Comparison of ENCODE assay signal across 15 cellular contexts in the genomic region with DNA sequence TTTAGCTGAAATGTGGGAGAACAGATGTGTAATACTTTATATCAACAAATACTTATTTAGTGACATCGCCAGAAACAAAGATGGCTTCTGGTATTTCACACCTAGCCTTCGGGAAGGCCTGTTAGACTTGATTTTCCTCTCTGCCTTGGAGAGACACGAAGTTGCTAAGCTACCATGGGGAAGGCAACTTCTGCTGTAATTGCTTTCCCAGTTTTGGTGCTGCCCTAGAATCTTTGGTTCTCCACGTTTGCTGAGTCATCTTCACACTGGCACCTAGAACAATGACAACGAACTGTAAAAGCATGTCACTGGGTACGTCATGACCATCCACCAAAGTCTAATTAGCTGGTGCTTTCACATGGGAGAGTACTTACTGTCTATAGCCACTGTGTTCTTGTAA. TPM values are rescaled to one million over a fixed set of nuclear protein-coding genes. Genes with fewer than 3 reads are reported as not detected.
DNase-seq lines count a peak whose midpoint lies in the region; ATAC-seq, FAIRE-seq and TF ChIP-seq lines count a peak whose summit lies in the region.
"Had no signal": no experiment of that assay in that cellular context is flagged by ENCODE, and none has a peak within 500 bp of the region (broad histone marks: within the 10 kb centered on the region; RNA-seq: fewer than 3 reads in every experiment).

No MANE protein-coding gene starts in this region.

- no peak overlapping the region for H3K4me3 ChIP-seq in Caco-2 (ENCODE audit: low read depth, low read length)
- no peak overlapping the region for H3K4me3 ChIP-seq in cardiac fibroblast (replicated peaks in 1 of 2; ENCODE audit: low read depth in 2 of 2, low read length in 2 of 2)
- no peak overlapping the region for H3K4me3 ChIP-seq in mesendoderm (ENCODE audit: low read length)
- no peak overlapping the region for H3K4me3 ChIP-seq in WERI-Rb-1 (ENCODE audit: low read depth, low read length)
- H3K4me3 ChIP-seq: adrenal gland, heart right ventricle had no signal

- CTCF ChIA-PET in Caco-2 (lab: Charles Lee) = interaction anchor here (0.6 kb wide), 1 partner anchor 63 kb away, joined by 3 read pairs; no protein-coding TSS in a partner anchor

- H3K4me1 ChIP-seq in Caco-2 = peaks cover 52% of the 10 kb centered on the region
- H3K4me1 ChIP-seq in mesendoderm (ENCODE audit: control insufficient read depth, low read depth, low read length) = peaks cover 11% of the 10 kb centered on the region
- H3K4me1 ChIP-seq: adrenal gland had no signal

- H3K4me1 Mint-ChIP-seq in Caco-2 (ENCODE audit: low read depth, unreplicated experiment) = peaks cover 32% of the 10 kb centered on the region

- H3K36me3 ChIP-seq in Caco-2 (ENCODE audit: control insufficient read depth, insufficient read depth, low read length) (no peaks in the 10 kb centered on the region), mesendoderm (ENCODE audit: control insufficient read depth, insufficient read depth, low read length) (no peaks in the 10 kb centered on the region), WERI-Rb-1 (no peaks in the 10 kb centered on the region)
- H3K36me3 ChIP-seq: adrenal gland, heart right ventricle had no signal

- H3K27me3 Mint-ChIP-seq in Caco-2 (ENCODE audit: insufficient read depth, unreplicated experiment) = no peaks in the 10 kb centered on the region

- H4K5ac ChIP-seq in mesendoderm (ENCODE audit: low read length) = no peak overlapping the region

- no peaks in the 10 kb centered on the region for H3K79me2 ChIP-seq in mesendoderm (ENCODE audit: control insufficient read depth, insufficient read depth, low read length)

- POLR2A ChIA-PET in Caco-2 (lab: Charles Lee) = interaction anchor here (0.6 kb wide), 1 partner anchor 20 kb away, joined by 3 read pairs; no protein-coding TSS in a partner anchor

- H2AK5ac ChIP-seq in mesendoderm (ENCODE audit: low read length) = no peak overlapping the region

- no peak overlapping the region for H3K4me3 Mint-ChIP-seq in Caco-2 (ENCODE audit: unreplicated experiment)

- TF ChIP-seq CTCF in Caco-2 (IDR thresholded peaks at IDR 0.05; ENCODE audit: insufficient read depth in 1 of 2, low read depth in 1 of 2, low read length in 1 of 2, severe bottlenecking in 1 of 2, unreplicated experiment in 1 of 2) (no peak), cardiac fibroblast (IDR thresholded peaks at IDR 0.05; ENCODE audit: low read depth, low read length) (no peak), WERI-Rb-1 (IDR thresholded peaks at IDR 0.05; ENCODE audit: low read depth, low read length) (no peak), D721Med (IDR thresholded peaks at IDR 0.05; ENCODE audit: insufficient read depth, missing control alignments) (no peak)

- intact Hi-C loops in Caco-2 (cut with micrococcal nuclease; ENCODE audit: unreplicated experiment) = no loop called here

- H3K9me3 ChIP-seq in Caco-2 = peaks cover 8% of the 10 kb centered on the region; the same call in 1 of the 2 replicates
- H3K9me3 ChIP-seq in WERI-Rb-1 (ENCODE audit: severe bottlenecking) = no peaks in the 10 kb centered on the region
- H3K9me3 ChIP-seq: adrenal gland, heart right ventricle had no signal

- no TSS peak for BruUV-seq in Caco-2 (replicated peaks; lab: Mats Ljungman, UMichigan)

- H3K27me3 ChIP-seq in Caco-2 (replicated peaks; ENCODE audit: control insufficient read depth, insufficient read depth, low read length) (no peaks in the 10 kb centered on the region), mesendoderm (ENCODE audit: insufficient read depth, low read length, poor library complexity) (no peaks in the 10 kb centered on the region), WERI-Rb-1 (ENCODE audit: insufficient read depth, low read depth, severe bottlenecking) (no peaks in the 10 kb centered on the region)
- H3K27me3 ChIP-seq: adrenal gland, heart right ventricle had no signal

- H3K4me2 ChIP-seq in mesendoderm (ENCODE audit: low read length) = no peak overlapping the region

- no peak overlapping the region for H3K23ac ChIP-seq in mesendoderm (ENCODE audit: low read length)

- no peak overlapping the region for H2BK5ac ChIP-seq in mesendoderm (ENCODE audit: low read length)

- no peak for FAIRE-seq in D721Med (lab: Jason Lieb, UNC)

- no peak overlapping the region for H4K8ac ChIP-seq in mesendoderm (ENCODE audit: low read depth, low read length)

- no peak overlapping the region for H2BK120ac ChIP-seq in mesendoderm (ENCODE audit: low read depth, low read length)

- H3K27ac Mint-ChIP-seq in Caco-2 (ENCODE audit: unreplicated experiment) = peak overlapping the region; percentile 71

- H3K56ac ChIP-seq in mesendoderm (ENCODE audit: low read length) = peak overlapping the region; percentile 46

- peaks cover 24% of the 10 kb centered on the region for H3K36me3 Mint-ChIP-seq in Caco-2 (ENCODE audit: insufficient read depth, unreplicated experiment)

- H3K4ac ChIP-seq in mesendoderm (ENCODE audit: low read depth, low read length) = no peak overlapping the region

- WGBS in mesendoderm (ENCODE audit: extremely low coverage, insufficient coverage, low lambda C conversion rate) = no CpG with 5 or more reads among the region's 6 CpGs

- no peak for TF ChIP-seq RAD21 in Ishikawa (IDR thresholded peaks at IDR 0.05; ENCODE audit: low read depth)

- H3K9ac ChIP-seq in mesendoderm (ENCODE audit: low read length) = no peak overlapping the region

- H3K79me1 ChIP-seq in mesendoderm (ENCODE audit: low read length) = no peaks in the 10 kb centered on the region

- ATAC-seq in GM21717 (IDR thresholded peaks at IDR 0.05; ENCODE audit: unreplicated experiment) = no peak
- ATAC-seq: activated CD4-positive, CD25-positive, alpha-beta regulatory T cell treated with anti-CD3 and anti-CD28 coated beads, Interleukin-2, amount 50 U/mL, for 24 hours; heart right ventricle had no signal

- H3K18ac ChIP-seq in mesendoderm (ENCODE audit: low read length) = peak overlapping the region; percentile 51

- peaks cover 7% of the 10 kb centered on the region for H3K9me3 Mint-ChIP-seq in Caco-2 (ENCODE audit: unreplicated experiment)

- TF ChIP-seq EP300 in Ishikawa (IDR thresholded peaks at IDR 0.05; ENCODE audit: borderline replicate concordance) = no peak

- DNase-seq in Caco-2 (peak; percentile 54 to 58), cardiac fibroblast (ENCODE audit: low read depth in 2 of 2) (peak; percentile 15 to 58), mesendoderm (peak; percentile 99), WERI-Rb-1 (no peak), D721Med (ENCODE audit: insufficient read length, low spot score) (no peak)
- DNase-seq in activated T-cell treated with anti-CD3 and anti-CD28 coated beads, Interleukin-2, amount 50 U/mL, for 48 hours = no peak
- DNase-seq: adrenal gland; C1 segment of cervical spinal cord; heart right ventricle; NCI-H526; stimulated activated CD4-positive, alpha-beta T cell treated with anti-CD3 and anti-CD28 coated beads, Interleukin-2, amount 100 ng/mL, for 24 hours; stimulated activated naive CD4-positive, alpha-beta T cell had no signal

- H3K27ac ChIP-seq in mesendoderm (ENCODE audit: low read depth, low read length) = no peak overlapping the region
- H3K27ac ChIP-seq in WERI-Rb-1 = no peak overlapping the region
- H3K27ac ChIP-seq: adrenal gland, heart right ventricle had no signal

- H2BK15ac ChIP-seq in mesendoderm (replicated peaks; ENCODE audit: low read depth) = no peak overlapping the region

TF ChIP-seq in Ishikawa, 13 proteins besides CTCF, POLR2A, EP300 and RAD21:
- TF ChIP-seq YY1 (IDR thresholded peaks at IDR 0.05; ENCODE audit: low read depth) = peak; percentile 71
- 0 out of 2 replicates have a peak, but pooled peaks have one; percentile 30 for TF ChIP-seq TEAD4 (IDR thresholded peaks at IDR 0.05)
- TF ChIP-seq CREB1 (IDR thresholded peaks at IDR 0.05; ENCODE audit: low read depth) = peak; percentile 42; the same call in 1 of the 2 replicates
- TF ChIP-seq, protein P1, sequence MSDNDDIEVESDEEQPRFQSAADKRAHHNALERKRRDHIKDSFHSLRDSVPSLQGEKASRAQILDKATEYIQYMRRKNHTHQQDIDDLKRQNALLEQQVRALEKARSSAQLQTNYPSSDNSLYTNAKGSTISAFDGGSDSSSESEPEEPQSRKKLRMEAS (IDR thresholded peaks at IDR 0.05) = peak; percentile 91
- no peak for TF ChIP-seq TCF12 (IDR thresholded peaks at IDR 0.05; ENCODE audit: low read depth)
TF ChIP-seq in Ishikawa: peak in this region for 4.

RNA-seq across cellular contexts. Expression of a gene that starts 58.7 kb away (rescaled TPM):
- 340 and 341 TPM in 2 replicates for total RNA-seq in Caco-2 (2022)
- polyA plus RNA-seq in mesendoderm (2013, experiment 1 of 2) = 215 TPM
- 213 TPM for polyA plus RNA-seq in mesendoderm (2013, experiment 2 of 2)

Comparison
In these comparisons a context has a peak if more than half of its experiments do, and no peak if none do; other contexts are left out.
1. DNase-seq: peak in Caco-2 (2 of 2), cardiac fibroblast (2 of 2) and mesendoderm (single experiment); none in WERI-Rb-1 (single experiment), activated T-cell treated with anti-CD3 and anti-CD28 coated beads, Interleukin-2, amount 50 U/mL, for 48 hours (0 of 2) and D721Med (single experiment).